1 cellular context compared by ENCODE assay signal in the genomic region with DNA sequence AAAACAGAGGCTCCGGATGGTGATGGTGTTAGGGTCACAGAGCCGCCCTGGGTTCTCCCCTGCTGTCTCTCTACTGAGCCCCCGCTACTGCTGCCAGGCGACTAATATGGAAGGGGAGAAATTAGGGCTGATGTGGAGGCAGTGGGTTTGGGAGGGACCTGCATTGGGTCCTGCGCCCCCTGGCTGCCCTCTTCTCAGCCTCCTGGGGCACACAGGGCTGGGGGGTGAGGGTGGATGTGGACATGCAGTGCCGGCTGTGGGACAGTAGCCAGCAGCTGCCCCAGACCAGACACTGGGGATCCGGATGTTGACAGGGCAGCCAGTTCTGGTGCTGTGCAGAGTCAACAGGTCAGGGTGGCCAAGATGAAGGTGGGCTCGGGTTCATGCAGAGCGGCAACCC.
TF ChIP-seq lines count a peak whose summit lies in the region.

No MANE protein-coding gene starts in this region.

TF ChIP-seq in HepG2, 621 proteins besides CTCF, POLR2A, EP300 and RAD21:
- TF ChIP-seq, protein P1, sequence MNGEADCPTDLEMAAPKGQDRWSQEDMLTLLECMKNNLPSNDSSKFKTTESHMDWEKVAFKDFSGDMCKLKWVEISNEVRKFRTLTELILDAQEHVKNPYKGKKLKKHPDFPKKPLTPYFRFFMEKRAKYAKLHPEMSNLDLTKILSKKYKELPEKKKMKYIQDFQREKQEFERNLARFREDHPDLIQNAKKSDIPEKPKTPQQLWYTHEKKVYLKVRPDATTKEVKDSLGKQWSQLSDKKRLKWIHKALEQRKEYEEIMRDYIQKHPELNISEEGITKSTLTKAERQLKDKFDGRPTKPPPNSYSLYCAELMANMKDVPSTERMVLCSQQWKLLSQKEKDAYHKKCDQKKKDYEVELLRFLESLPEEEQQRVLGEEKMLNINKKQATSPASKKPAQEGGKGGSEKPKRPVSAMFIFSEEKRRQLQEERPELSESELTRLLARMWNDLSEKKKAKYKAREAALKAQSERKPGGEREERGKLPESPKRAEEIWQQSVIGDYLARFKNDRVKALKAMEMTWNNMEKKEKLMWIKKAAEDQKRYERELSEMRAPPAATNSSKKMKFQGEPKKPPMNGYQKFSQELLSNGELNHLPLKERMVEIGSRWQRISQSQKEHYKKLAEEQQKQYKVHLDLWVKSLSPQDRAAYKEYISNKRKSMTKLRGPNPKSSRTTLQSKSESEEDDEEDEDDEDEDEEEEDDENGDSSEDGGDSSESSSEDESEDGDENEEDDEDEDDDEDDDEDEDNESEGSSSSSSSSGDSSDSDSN (CRISPR knock-in tag; IDR thresholded peaks at IDR 0.05) = no peak
- peak; percentile 12; the same call in 1 of the 2 replicates for TF ChIP-seq STAG1 (CRISPR knock-in tag; IDR thresholded peaks at IDR 0.05)
- no peak for TF ChIP-seq ZSCAN21 (CRISPR knock-in tag; IDR thresholded peaks at IDR 0.05; ENCODE audit: borderline replicate concordance)
- no peak for TF ChIP-seq ZBTB26 (CRISPR knock-in tag; IDR thresholded peaks at IDR 0.05; ENCODE audit: borderline replicate concordance)
- TF ChIP-seq ZNF232 (CRISPR knock-in tag; IDR thresholded peaks at IDR 0.05; ENCODE audit: borderline replicate concordance) = no peak
